ENCODE assay signal across 11 cellular contexts in the genomic region with DNA sequence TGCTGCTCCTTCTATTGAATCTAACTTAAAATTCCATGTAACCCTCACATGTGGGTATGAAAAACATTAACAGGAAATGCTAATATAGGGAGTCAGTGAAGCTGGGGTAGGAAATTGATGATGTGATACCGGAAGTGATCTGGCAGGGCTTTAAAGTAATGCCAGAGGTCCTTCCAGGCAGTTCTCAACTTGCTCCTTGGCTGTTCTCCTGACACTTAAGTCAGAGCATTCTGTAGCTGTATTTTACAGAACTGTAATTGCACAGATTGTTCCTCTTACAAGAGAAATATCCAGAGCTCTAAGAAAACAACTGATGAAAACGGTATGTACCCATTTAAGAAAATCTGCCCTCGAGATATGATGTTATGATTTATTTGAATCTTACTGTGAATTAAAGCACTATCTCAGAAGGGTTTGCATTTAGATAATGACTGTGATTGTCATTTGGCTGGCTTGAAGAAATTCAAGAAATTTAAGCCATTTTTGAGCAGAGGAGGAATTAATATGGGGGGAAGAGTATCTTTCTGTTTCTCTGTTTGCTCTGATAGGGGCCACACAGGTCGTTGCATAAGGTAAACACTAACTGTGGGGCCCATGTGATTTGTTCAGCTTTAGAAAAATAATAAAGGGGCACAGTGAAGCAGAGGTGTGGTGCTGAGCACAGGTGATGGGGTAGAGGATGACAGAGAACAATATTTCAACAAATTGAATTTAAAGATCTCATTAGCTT.
A peak's percentile ranks its signal among the peaks of the same experiment; 100 is the strongest.
DNase-seq lines count a peak whose midpoint lies in the region; ATAC-seq and TF ChIP-seq lines count a peak whose summit lies in the region.
"Had no signal": no experiment of that assay in that cellular context is flagged by ENCODE, and none has a peak within 500 bp of the region (broad histone marks: within the 10 kb centered on the region; RNA-seq: fewer than 3 reads in every experiment).

No MANE protein-coding gene starts in this region.

- TF ChIP-seq POLR2A in heart left ventricle (IDR thresholded peaks at IDR 0.05) = no peak

- H3K4me1 ChIP-seq in heart left ventricle = peaks cover 0 to 19% (median 3%) of the 10 kb centered on the region in 12 donors

- intact Hi-C loops in heart left ventricle (cut with DNase I) = loop anchor here in 1 of 10 donors (10.0 kb wide), 1 partner anchor 175 kb away; a partner anchor contains a TSS
- intact Hi-C loops in activated CD4-positive, alpha-beta T cell treated with anti-CD3 and anti-CD28 coated beads for 36 hours (cut with DNase I, micrococcal nuclease) = loop anchor here in 1 of 2 experiments (2.0 kb wide), 1 partner anchor 19 kb away; no protein-coding TSS in a partner anchor

- H3K27ac ChIP-seq in heart left ventricle = peak overlapping the region in 8 of 12 donors; percentile 14 to 56 (median 24)
- H3K27ac ChIP-seq in skin epidermis = peak overlapping the region in 14 of 21 experiments; percentile 0 to 76 (median 46)

- DNase-seq in HFFc6 (peak; percentile 79), astrocyte of the hippocampus (ENCODE audit: low read depth, low spot score) (peak; percentile 50), heart left ventricle (no peak), immature natural killer cell (no peak), GF-D8 (lab: John Stamatoyannopoulos, UW) (no peak)
- DNase-seq in activated CD4-positive, alpha-beta T cell treated with anti-CD3 and anti-CD28 coated beads for 36 hours = no peak
- DNase-seq: activated T-cell treated with anti-CD3 and anti-CD28 coated beads, Interleukin-2, amount 50 U/mL, for 72 hours; NCI-H2029 had no signal

- H3K27me3 Mint-ChIP-seq in HFFc6 (ENCODE audit: insufficient read depth) = no peaks in the 10 kb centered on the region
- H3K27me3 Mint-ChIP-seq in activated CD4-positive, alpha-beta T cell treated with anti-CD3 and anti-CD28 coated beads for 36 hours = peaks cover 14% of the 10 kb centered on the region
- H3K27me3 Mint-ChIP-seq in immature natural killer cell (ENCODE audit: low read depth in 3 of 3) = peaks cover 0 to 11% (median 4%) of the 10 kb centered on the region in 3 donors

- H3K4me3 Mint-ChIP-seq in HFFc6 (peak overlapping the region; percentile 86), immature natural killer cell (no peak overlapping the region)
- no peak overlapping the region for H3K4me3 Mint-ChIP-seq in activated CD4-positive, alpha-beta T cell treated with anti-CD3 and anti-CD28 coated beads for 36 hours
- H3K4me3 Mint-ChIP-seq: activated T-cell treated with anti-CD3 and anti-CD28 coated beads, Interleukin-2, amount 50 U/mL, for 72 hours; neural crest cell had no signal

- H3K36me3 Mint-ChIP-seq in HFFc6 (ENCODE audit: low read depth) = peaks cover 23% of the 10 kb centered on the region
- no peaks in the 10 kb centered on the region for H3K36me3 Mint-ChIP-seq in activated CD4-positive, alpha-beta T cell treated with anti-CD3 and anti-CD28 coated beads for 36 hours (ENCODE audit: low read depth)
- H3K36me3 Mint-ChIP-seq in immature natural killer cell = no peaks in the 10 kb centered on the region

- H3K9me3 ChIP-seq in heart left ventricle = peaks cover 0 to 15% (median 0%) of the 10 kb centered on the region in 12 donors

- peaks cover 0 to 4% (median 0%) of the 10 kb centered on the region in 9 donors for H3K27me3 ChIP-seq in heart left ventricle

- H3K36me3 ChIP-seq in heart left ventricle = no peaks in the 10 kb centered on the region

- H3K9me3 Mint-ChIP-seq in HFFc6 = peaks cover 13% of the 10 kb centered on the region; the same call in 1 of the 2 replicates
- H3K9me3 Mint-ChIP-seq in activated CD4-positive, alpha-beta T cell treated with anti-CD3 and anti-CD28 coated beads for 36 hours (ENCODE audit: low read depth) = no peaks in the 10 kb centered on the region
- peaks cover 0 to 3% (median 0%) of the 10 kb centered on the region in 6 donors for H3K9me3 Mint-ChIP-seq in immature natural killer cell

- POLR2A ChIA-PET in activated CD4-positive, alpha-beta T cell treated with anti-CD3 and anti-CD28 coated beads for 36 hours (lab: Charles Lee) = interaction anchor here (0.7 kb wide), 1 partner anchor 11 kb away, joined by 5 read pairs; no protein-coding TSS in a partner anchor

- peak; percentile 33 to 73 (median 42) for ATAC-seq in heart left ventricle
- ATAC-seq in activated CD4-positive, alpha-beta T cell treated with anti-CD3 and anti-CD28 coated beads for 36 hours = no peak
- no peak for ATAC-seq in HG03025 (IDR thresholded peaks at IDR 0.05; ENCODE audit: low FRiP score, unreplicated experiment)
- ATAC-seq: activated T-cell treated with anti-CD3 and anti-CD28 coated beads, Interleukin-2, amount 50 U/mL, for 72 hours had no signal

- H3K27ac Mint-ChIP-seq in HFFc6 (peak overlapping the region; percentile 86), immature natural killer cell (no peak overlapping the region)
- no peak overlapping the region for H3K27ac Mint-ChIP-seq in activated CD4-positive, alpha-beta T cell treated with anti-CD3 and anti-CD28 coated beads for 36 hours
- H3K27ac Mint-ChIP-seq: activated T-cell treated with anti-CD3 and anti-CD28 coated beads, Interleukin-2, amount 50 U/mL, for 72 hours had no signal

- H3K4me3 ChIP-seq in heart left ventricle (no peak overlapping the region), skin epidermis (no peak overlapping the region)

- CTCF ChIA-PET in activated CD4-positive, alpha-beta T cell treated with anti-CD3 and anti-CD28 coated beads for 36 hours (lab: Charles Lee) = interaction anchor here (0.6 to 1.4 kb wide), 3 partner anchors 11 to 344 kb away, joined by 3 to 4 read pairs (median 3); no protein-coding TSS in a partner anchor

- no peak for TF ChIP-seq CTCF in HFFc6 (IDR thresholded peaks at IDR 0.05)
- TF ChIP-seq CTCF in heart left ventricle (IDR thresholded peaks at IDR 0.05) = no peak

- peaks cover 56% of the 10 kb centered on the region for H3K4me1 Mint-ChIP-seq in HFFc6 (ENCODE audit: low read depth)
- no peaks in the 10 kb centered on the region for H3K4me1 Mint-ChIP-seq in activated CD4-positive, alpha-beta T cell treated with anti-CD3 and anti-CD28 coated beads for 36 hours
- no peaks in the 10 kb centered on the region for H3K4me1 Mint-ChIP-seq in immature natural killer cell

- WGBS in heart left ventricle, 4 donors = 40 to 55% (median 46%) methylated on average over 4 of the region's 4 CpGs

Comparison
In these comparisons a context has a peak if more than half of its experiments do, and no peak if none do; other contexts are left out.
1. DNase-seq: peak in HFFc6 (single experiment) and astrocyte of the hippocampus (single experiment); none in heart left ventricle (0 of 5), activated CD4-positive, alpha-beta T cell treated with anti-CD3 and anti-CD28 coated beads for 36 hours (single experiment), immature natural killer cell (0 of 3) and GF-D8 (single experiment).
2. ATAC-seq: peak in heart left ventricle (4 of 4); none in activated CD4-positive, alpha-beta T cell treated with anti-CD3 and anti-CD28 coated beads for 36 hours (single experiment) and HG03025 (single experiment).